30 cellular contexts compared by ENCODE assay signal in the genomic region with DNA sequence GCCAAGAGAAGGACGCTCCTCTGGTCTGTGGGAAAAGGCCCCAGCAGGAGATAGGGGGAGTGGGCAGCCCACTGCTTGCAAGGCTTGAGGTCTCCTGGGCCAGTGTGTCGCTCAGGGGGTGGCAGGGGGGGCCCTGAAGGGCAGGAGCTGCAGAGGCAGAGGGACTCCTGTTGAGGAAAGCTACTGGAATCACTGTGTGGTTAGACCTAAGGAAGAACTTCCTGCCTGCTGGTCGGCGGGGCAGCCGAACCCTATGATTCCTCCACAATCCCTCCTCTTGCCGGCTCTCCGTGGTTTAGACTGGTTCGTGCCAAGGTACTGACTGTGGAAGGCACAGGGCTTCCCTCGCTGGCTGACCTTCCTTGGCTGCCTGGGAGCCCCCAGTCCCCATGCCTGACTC. TPM values are rescaled to one million over a fixed set of nuclear protein-coding genes. Genes with fewer than 3 reads are reported as not detected.
"Had no signal": no experiment of that assay in that cellular context is flagged by ENCODE, and none has a peak within 500 bp of the region (broad histone marks: within the 10 kb centered on the region; RNA-seq: fewer than 3 reads in every experiment).

No MANE protein-coding gene starts in this region.

- H3K4me1 ChIP-seq: prostate gland, testis had no signal

- H3K27me3 ChIP-seq: pancreas, testis, thyroid gland, vagina had no signal

- H3K36me3 Mint-ChIP-seq: mesothelial cell of epicardium; natural killer cell treated with Interleukin-12 subunit alpha and Interleukin-12 subunit beta and Interleukin-15 and Interleukin-18, amount 100 ng/mL, for 72 hours had no signal

- FAIRE-seq: pancreas had no signal

- H3K9me3 Mint-ChIP-seq: mesothelial cell of epicardium; natural killer cell treated with Interleukin-12 subunit alpha and Interleukin-12 subunit beta and Interleukin-15 and Interleukin-18, amount 100 ng/mL, for 72 hours; stimulated activated naive B cell treated with anti-CD40 and anti-IgM and Interleukin-4, amounts not matched to agents 10 μg/mL and 1 μg/mL and 100 μg/mL, for 72 hours had no signal

- H3K27ac Mint-ChIP-seq: mesothelial cell of epicardium; naive thymus-derived CD4-positive, alpha-beta T cell; natural killer cell treated with Interleukin-12 subunit alpha and Interleukin-12 subunit beta and Interleukin-15 and Interleukin-18, amount 100 ng/mL, for 72 hours; stimulated activated naive B cell treated with anti-CD40 and anti-IgM and Interleukin-4, amounts not matched to agents 10 μg/mL and 1 μg/mL and 100 μg/mL, for 72 hours had no signal

- H3K27ac ChIP-seq: left ventricle myocardium inferior, pancreas, prostate gland, skin epidermis, stomach, testis, thyroid gland, transverse colon, upper lobe of left lung, vagina had no signal

- ATAC-seq: stimulated activated naive CD8-positive, alpha-beta T cell treated with anti-CD3 and anti-CD28 coated beads, Interleukin-15, Interleukin-2, amounts not matched to agents 100 U/mL and 50 U/mL, for 24 hours had no signal

- H3K36me3 ChIP-seq: left ventricle myocardium inferior, pancreas, prostate gland, stomach, thyroid gland, transverse colon, upper lobe of left lung, vagina had no signal

- H3K9me3 ChIP-seq: left ventricle myocardium inferior, pancreas, prostate gland, stomach, testis, thyroid gland, transverse colon, upper lobe of left lung, vagina had no signal

- DNase-seq: islet precursor cell; left ventricle myocardium inferior; mesendoderm; naive thymus-derived CD4-positive, alpha-beta T cell; nucleus accumbens; pancreas; posterior cingulate gyrus; retina; right cardiac atrium; stimulated activated CD4-positive, alpha-beta T cell treated with anti-CD3 and anti-CD28 coated beads, Interleukin-12 subunit alpha, Interleukin-12 subunit beta, amount 100 ng/mL, for 4 hours; stimulated activated CD4-positive, alpha-beta T cell treated with anti-CD3 and anti-CD28 coated beads, Interleukin-15, amount 100 ng/mL, for 24 hours; stimulated activated CD4-positive, alpha-beta T cell treated with anti-CD3 and anti-CD28 coated beads, Interleukin-2, amount 100 ng/mL, for 24 hours; stimulated activated CD4-positive, alpha-beta T cell treated with anti-CD3 and anti-CD28 coated beads, Interleukin-4, amount 100 ng/mL, for 1 hour; stimulated activated naive B cell treated with anti-CD40 and anti-IgM and Interleukin-4, amounts not matched to agents 10 μg/mL and 1 μg/mL and 100 μg/mL, for 72 hours; stimulated activated naive CD8-positive, alpha-beta T cell treated with anti-CD3 and anti-CD28 coated beads, Interleukin-15, Interleukin-2, amounts not matched to agents 100 U/mL and 50 U/mL, for 24 hours; stomach; testis; thyroid gland; transverse colon had no signal

- H3K4me3 ChIP-seq: left ventricle myocardium inferior, lung, pancreas, prostate gland, skin epidermis, stomach, testis, thyroid gland, transverse colon, upper lobe of left lung, vagina had no signal

- H3K4me3 Mint-ChIP-seq: mesothelial cell of epicardium; natural killer cell treated with Interleukin-12 subunit alpha and Interleukin-12 subunit beta and Interleukin-15 and Interleukin-18, amount 100 ng/mL, for 72 hours; stimulated activated naive B cell treated with anti-CD40 and anti-IgM and Interleukin-4, amounts not matched to agents 10 μg/mL and 1 μg/mL and 100 μg/mL, for 72 hours had no signal

RNA-seq across cellular contexts. Expression of gene GP1BB, which starts 6.2 kb away (rescaled TPM):
- total RNA-seq: left ventricle myocardium inferior; natural killer cell treated with Interleukin-12 subunit alpha and Interleukin-12 subunit beta and Interleukin-15 and Interleukin-18, amount 100 ng/mL, for 72 hours had no signal
- polyA plus RNA-seq: naive thymus-derived CD4-positive, alpha-beta T cell had no signal

RNA-seq across cellular contexts. Expression of gene SEPTIN5, which starts 15.2 kb away (rescaled TPM):
- total RNA-seq: natural killer cell treated with Interleukin-12 subunit alpha and Interleukin-12 subunit beta and Interleukin-15 and Interleukin-18, amount 100 ng/mL, for 72 hours had no signal

RNA-seq across cellular contexts. Expression of gene TBX1, which starts 31.1 kb away (rescaled TPM):
- total RNA-seq: kidney epithelial cell, mononuclear cell, osteoblast had no signal
- polyA plus RNA-seq: naive thymus-derived CD4-positive, alpha-beta T cell; neural cell had no signal
